2 cellular contexts compared by ENCODE assay signal in the genomic region with DNA sequence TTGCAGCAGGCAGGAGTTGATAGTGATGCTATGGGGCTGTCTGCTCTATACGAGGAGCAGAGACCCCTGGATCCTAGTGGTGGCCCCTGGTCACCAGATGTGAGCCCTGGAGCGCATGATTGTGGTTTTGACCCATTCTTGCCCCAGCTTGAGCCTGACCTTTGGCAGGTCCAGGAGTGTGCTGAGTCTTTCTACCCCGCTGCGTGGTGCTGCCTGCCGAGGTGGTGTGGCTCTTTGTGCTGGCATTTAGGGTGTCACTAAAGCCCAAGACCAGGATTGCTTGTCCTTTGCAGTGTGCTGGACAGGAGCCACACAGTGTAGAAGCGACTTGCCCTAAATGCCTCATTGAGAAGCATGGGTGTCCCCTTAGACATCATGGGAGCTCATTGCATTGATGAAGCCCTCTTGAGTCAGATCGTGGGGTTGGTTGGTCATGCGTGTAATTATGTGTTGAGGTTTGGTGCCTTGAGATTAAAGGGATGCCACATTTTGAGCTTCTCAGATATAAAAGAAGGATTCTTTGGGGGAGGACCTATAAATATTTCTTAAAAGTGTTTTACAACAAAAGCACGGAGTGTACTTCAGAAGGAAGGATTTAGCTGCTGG.
TF ChIP-seq lines count a peak whose summit lies in the region.

No MANE protein-coding gene starts in this region.

TF ChIP-seq in IMR-90, 13 proteins besides CTCF, POLR2A, EP300 and RAD21:
- TF ChIP-seq NFE2L2 (IDR thresholded peaks at IDR 0.05; ENCODE audit: low read depth, low read length): no peak
- TF ChIP-seq RFX5 (IDR thresholded peaks at IDR 0.05; ENCODE audit: low read depth, low read length): no peak
- no peak for TF ChIP-seq MAZ (IDR thresholded peaks at IDR 0.05; ENCODE audit: borderline replicate concordance, low read depth, low read length)
- no peak for TF ChIP-seq MAFK (IDR thresholded peaks at IDR 0.05; ENCODE audit: low read depth, low read length)
- no peak for TF ChIP-seq RCOR1 (IDR thresholded peaks at IDR 0.05; ENCODE audit: insufficient replicate concordance, low read length)
- TF ChIP-seq FOS (IDR thresholded peaks at IDR 0.05; ENCODE audit: low read depth, low read length): no peak
- TF ChIP-seq SMC3 (IDR thresholded peaks at IDR 0.05; ENCODE audit: low read depth, low read length): no peak
- TF ChIP-seq, protein P1, sequence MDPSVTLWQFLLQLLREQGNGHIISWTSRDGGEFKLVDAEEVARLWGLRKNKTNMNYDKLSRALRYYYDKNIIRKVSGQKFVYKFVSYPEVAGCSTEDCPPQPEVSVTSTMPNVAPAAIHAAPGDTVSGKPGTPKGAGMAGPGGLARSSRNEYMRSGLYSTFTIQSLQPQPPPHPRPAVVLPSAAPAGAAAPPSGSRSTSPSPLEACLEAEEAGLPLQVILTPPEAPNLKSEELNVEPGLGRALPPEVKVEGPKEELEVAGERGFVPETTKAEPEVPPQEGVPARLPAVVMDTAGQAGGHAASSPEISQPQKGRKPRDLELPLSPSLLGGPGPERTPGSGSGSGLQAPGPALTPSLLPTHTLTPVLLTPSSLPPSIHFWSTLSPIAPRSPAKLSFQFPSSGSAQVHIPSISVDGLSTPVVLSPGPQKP (IDR thresholded peaks at IDR 0.05; ENCODE audit: borderline replicate concordance, low read depth, low read length): no peak
TF ChIP-seq in IMR-90: peak in this region for 0.

TF ChIP-seq in H1, 55 proteins besides CTCF, POLR2A, EP300 and RAD21:
- TF ChIP-seq SIX5 (IDR thresholded peaks at IDR 0.05; ENCODE audit: low read depth, low read length) (no peak), RBBP5 (IDR thresholded peaks at IDR 0.05; ENCODE audit: borderline replicate concordance, low read depth, low read length) (no peak), BRCA1 (IDR thresholded peaks at IDR 0.05; ENCODE audit: low read depth, low read length) (no peak), EZH2 (IDR thresholded peaks at IDR 0.05; ENCODE audit: low read depth, low read length, severe bottlenecking) (no peak), BACH1 (IDR thresholded peaks at IDR 0.05; ENCODE audit: low read length) (no peak), CBX5 (IDR thresholded peaks at IDR 0.05; ENCODE audit: low read depth, low read length) (no peak), BCL11A (IDR thresholded peaks at IDR 0.05; ENCODE audit: low read depth in 2 of 2, low read length in 2 of 2) (no peak), HDAC2 (IDR thresholded peaks at IDR 0.05; ENCODE audit: borderline replicate concordance in 1 of 2, low read depth in 2 of 2, low read length in 2 of 2) (no peak), KDM1A (IDR thresholded peaks at IDR 0.05; ENCODE audit: borderline replicate concordance, low read length) (no peak), SAP30 (IDR thresholded peaks at IDR 0.05; ENCODE audit: insufficient read depth, insufficient replicate concordance, low read length) (no peak), POU5F1 (IDR thresholded peaks at IDR 0.05; ENCODE audit: low read depth, low read length) (no peak), YY1 (IDR thresholded peaks at IDR 0.05; ENCODE audit: low read depth, low read length) (no peak), MAFK (IDR thresholded peaks at IDR 0.05; ENCODE audit: low read depth, low read length) (no peak), CHD2 (IDR thresholded peaks at IDR 0.05; ENCODE audit: low read length) (no peak), SRF (IDR thresholded peaks at IDR 0.05; ENCODE audit: low read depth, low read length) (no peak)
- TF ChIP-seq, protein P2, sequence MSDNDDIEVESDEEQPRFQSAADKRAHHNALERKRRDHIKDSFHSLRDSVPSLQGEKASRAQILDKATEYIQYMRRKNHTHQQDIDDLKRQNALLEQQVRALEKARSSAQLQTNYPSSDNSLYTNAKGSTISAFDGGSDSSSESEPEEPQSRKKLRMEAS (IDR thresholded peaks at IDR 0.05): no peak
